ENCODE assay signal across 9 cellular contexts in genomic region chr3:181700168-181701087, GRCh38. TPM values are rescaled to one million over a fixed set of nuclear protein-coding genes. Genes with fewer than 3 reads are reported as not detected.
A peak's percentile ranks its signal among the peaks of the same experiment; 100 is the strongest.
DNase-seq lines count a peak whose midpoint lies in the region; ATAC-seq, FAIRE-seq and TF ChIP-seq lines count a peak whose summit lies in the region.
"Had no signal": no experiment of that assay in that cellular context is flagged by ENCODE, and none has a peak within 500 bp of the region (broad histone marks: within the 10 kb centered on the region; RNA-seq: fewer than 3 reads in every experiment).

No MANE protein-coding gene starts in this region.

- WGBS in H1 (ENCODE audit: extremely low coverage in 1 of 2, insufficient coverage in 1 of 2, insufficient read length in 1 of 2, insufficient replicate concordance in 2 of 2, low coverage in 1 of 2, low lambda C conversion rate in 2 of 2, missing lambda C conversion rate in 1 of 2), 2 experiments, result 20% methylated on average over 17 of the region's 17 CpGs; no CpG with 5 or more reads in 1 of the 2 experiments
- WGBS in mesenchymal stem cell, result 20% methylated on average over 10 of the region's 17 CpGs
- WGBS in suprapubic skin, result 13% methylated on average over 17 of the region's 17 CpGs

- H3K4me3 Mint-ChIP-seq in T-helper 2 cell treated with Interferon-gamma antibody and Interleukin-4, amounts not matched to agents 5 μg/mL and 100 μg/mL, for 36 hours, result peak overlapping the region; percentile 78

- H3K18ac ChIP-seq in H1 (ENCODE audit: extremely low read depth, low read length) (no peak overlapping the region), mesenchymal stem cell (ENCODE audit: low read depth in 1 of 2, low read length in 2 of 2) (no peak overlapping the region)

- H3K79me1 ChIP-seq in H1 (ENCODE audit: low read depth, low read length) (no peaks in the 10 kb centered on the region), mesenchymal stem cell (replicated peaks; ENCODE audit: low read length, poor library complexity, severe bottlenecking) (no peaks in the 10 kb centered on the region)

- H2AK5ac ChIP-seq in H1 (ENCODE audit: low read depth, low read length) (no peak overlapping the region), mesenchymal stem cell (ENCODE audit: low read length, severe bottlenecking) (no peak overlapping the region)

- H2BK5ac ChIP-seq in H1 (ENCODE audit: low read depth, low read length) (no peak overlapping the region), mesenchymal stem cell (ENCODE audit: low read depth, low read length, poor library complexity, severe bottlenecking) (no peak overlapping the region)

- H3K14ac ChIP-seq in H1 (ENCODE audit: insufficient read length) (no peak overlapping the region), mesenchymal stem cell (ENCODE audit: low read length in 2 of 2) (no peak overlapping the region)

- H3K23ac ChIP-seq in H1 (ENCODE audit: insufficient read length), result no peak overlapping the region
- H3K23ac ChIP-seq in mesenchymal stem cell (ENCODE audit: low read length in 2 of 2), result no peak overlapping the region

- H3K4ac ChIP-seq in H1 (replicated peaks; ENCODE audit: insufficient read length, low read depth, low read length) (no peak overlapping the region), mesenchymal stem cell (ENCODE audit: low read depth in 1 of 2, low read length in 2 of 2) (no peak overlapping the region)

- no peak overlapping the region for H3K9ac ChIP-seq in H1 (replicated peaks in 1 of 4; ENCODE audit: extremely low read depth in 1 of 4, low read depth in 3 of 4, low read length in 3 of 4)
- H3K9ac ChIP-seq in mesenchymal stem cell (ENCODE audit: low read length), result peak overlapping the region; percentile 37

- CTCF ChIA-PET in H1 (lab: Charles Lee; ENCODE audit: partially characterized antibody), result interaction anchor here (0.5 to 4.6 kb wide), 43 partner anchors 10 to 985 kb away, joined by 3 to 38 read pairs (median 4); no protein-coding TSS in a partner anchor

- H3K4me1 ChIP-seq in BE2C (no peaks in the 10 kb centered on the region), H1 (replicated peaks in 1 of 4; ENCODE audit: control insufficient read depth in 3 of 4, insufficient read depth in 4 of 4, low read length in 3 of 4) (peaks cover 21 to 40% (median 31%) of the 10 kb centered on the region in 4 experiments), mesenchymal stem cell (ENCODE audit: control insufficient read depth, insufficient read depth, low read depth, low read length) (peaks cover 14% of the 10 kb centered on the region), suprapubic skin (peaks cover 43% of the 10 kb centered on the region)

- H3K27me3 ChIP-seq in BE2C (no peaks in the 10 kb centered on the region), H1 (replicated peaks in 1 of 4; ENCODE audit: control insufficient read depth in 3 of 4, extremely low read depth in 1 of 4, insufficient read depth in 3 of 4, low read length in 3 of 4) (peaks cover 6 to 46% (median 34%) of the 10 kb centered on the region in 4 experiments), mesenchymal stem cell (ENCODE audit: control insufficient read depth in 1 of 2, insufficient read depth in 1 of 2, low read length in 2 of 2) (peaks cover 78 to 85% of the 10 kb centered on the region in 2 experiments), suprapubic skin (peaks cover 98% of the 10 kb centered on the region)

- H4K5ac ChIP-seq in H1 (ENCODE audit: insufficient read length, low read depth, low read length), result no peak overlapping the region

- H3K27ac ChIP-seq in H1 (ENCODE audit: low read depth, low read length) (no peak overlapping the region), mesenchymal stem cell (ENCODE audit: low read length, poor library complexity, severe bottlenecking) (no peak overlapping the region), suprapubic skin (no peak overlapping the region)

- H2AFZ ChIP-seq in H1 (ENCODE audit: low read length) (no peak overlapping the region), mesenchymal stem cell (ENCODE audit: low read depth, low read length) (no peak overlapping the region)

- no peak for TF ChIP-seq EP300 in H1 (IDR thresholded peaks at IDR 0.05; ENCODE audit: borderline replicate concordance in 1 of 2, low read depth in 2 of 2, low read length in 2 of 2)
- TF ChIP-seq EP300 in suprapubic skin (IDR thresholded peaks at IDR 0.05), result no peak

- H4K8ac ChIP-seq in H1 (ENCODE audit: extremely low read depth, insufficient read depth, low read length) (no peak overlapping the region), mesenchymal stem cell (ENCODE audit: low read length) (no peak overlapping the region)

- peaks cover 4% of the 10 kb centered on the region for H3K36me3 Mint-ChIP-seq in T-helper 2 cell treated with Interferon-gamma antibody and Interleukin-4, amounts not matched to agents 5 μg/mL and 100 μg/mL, for 36 hours (ENCODE audit: low read depth)

- H3K4me3 ChIP-seq in BE2C (ENCODE audit: low read depth, low read length) (peak overlapping the region; percentile 54), H1 (ENCODE audit: extremely low read depth in 1 of 4, insufficient read depth in 2 of 4, low read depth in 3 of 4, low read length in 4 of 4) (peak overlapping the region; percentile 15 to 51 (median 21); a peak in 5 of 8 replicates), mesenchymal stem cell (ENCODE audit: insufficient read depth in 1 of 2, low read depth in 1 of 2, low read length in 2 of 2) (peak overlapping the region in 1 of 2 experiments; percentile 71), suprapubic skin (peak overlapping the region; percentile 19)

- H3K36me3 ChIP-seq in BE2C (no peaks in the 10 kb centered on the region), H1 (ENCODE audit: control insufficient read depth in 2 of 4, insufficient read depth in 4 of 4, low read length in 3 of 4) (no peaks in the 10 kb centered on the region), mesenchymal stem cell (ENCODE audit: control insufficient read depth in 1 of 2, insufficient read depth in 2 of 2, low read depth in 1 of 2, low read length in 2 of 2) (no peaks in the 10 kb centered on the region), suprapubic skin (no peaks in the 10 kb centered on the region)

- ATAC-seq in GM18858 (IDR thresholded peaks at IDR 0.05; ENCODE audit: unreplicated experiment), result peak; percentile 55
- peak; percentile 48 for ATAC-seq in HG03060 (IDR thresholded peaks at IDR 0.05; ENCODE audit: low read depth, unreplicated experiment)

- H3K9me3 ChIP-seq in BE2C (no peaks in the 10 kb centered on the region), H1 (ENCODE audit: insufficient read depth in 2 of 2, low read depth in 1 of 2, low read length in 1 of 2) (no peaks in the 10 kb centered on the region), mesenchymal stem cell (ENCODE audit: control insufficient read depth, low read length) (no peaks in the 10 kb centered on the region), suprapubic skin (no peaks in the 10 kb centered on the region)

- POLR2A ChIA-PET in H1 (lab: Charles Lee; ENCODE audit: partially characterized antibody), result interaction anchor here (0.6 to 2.4 kb wide), 4 partner anchors 11 to 81 kb away, joined by 3 to 11 read pairs (median 4); no protein-coding TSS in a partner anchor

- no peak overlapping the region for H2BK20ac ChIP-seq in H1 (ENCODE audit: low read length)

- H2BK120ac ChIP-seq in H1 (replicated peaks; ENCODE audit: low read depth, low read length) (no peak overlapping the region), mesenchymal stem cell (ENCODE audit: low read depth, low read length) (no peak overlapping the region)

- FAIRE-seq in H1 (lab: Jason Lieb, UNC), result peak; percentile 94

- H3K79me2 ChIP-seq in H1 (ENCODE audit: control insufficient read depth in 1 of 2, insufficient read depth in 2 of 2, low read length in 2 of 2), result no peaks in the 10 kb centered on the region

- H3K27ac Mint-ChIP-seq in T-helper 2 cell treated with Interferon-gamma antibody and Interleukin-4, amounts not matched to agents 5 μg/mL and 100 μg/mL, for 36 hours, result peak overlapping the region; percentile 44

- H3K4me1 Mint-ChIP-seq in T-helper 2 cell treated with Interferon-gamma antibody and Interleukin-4, amounts not matched to agents 5 μg/mL and 100 μg/mL, for 36 hours (ENCODE audit: low read depth), result peaks cover 21% of the 10 kb centered on the region

- H4K91ac ChIP-seq in H1 (replicated peaks; ENCODE audit: insufficient read length, low read length), result no peak overlapping the region
- H4K91ac ChIP-seq in mesenchymal stem cell (ENCODE audit: low read length), result no peak overlapping the region

- H3K9me3 Mint-ChIP-seq in T-helper 2 cell treated with Interferon-gamma antibody and Interleukin-4, amounts not matched to agents 5 μg/mL and 100 μg/mL, for 36 hours, result no peaks in the 10 kb centered on the region

- peaks cover 94% of the 10 kb centered on the region for H3K27me3 Mint-ChIP-seq in T-helper 2 cell treated with Interferon-gamma antibody and Interleukin-4, amounts not matched to agents 5 μg/mL and 100 μg/mL, for 36 hours (ENCODE audit: low read depth)

- no peak overlapping the region for H2BK12ac ChIP-seq in H1 (ENCODE audit: low read depth, low read length)
- no peak overlapping the region for H2BK12ac ChIP-seq in mesenchymal stem cell (ENCODE audit: low read length in 2 of 2)

- H2BK15ac ChIP-seq in H1 (ENCODE audit: low read length) (no peak overlapping the region), mesenchymal stem cell (ENCODE audit: low read depth, poor library complexity, severe bottlenecking) (no peak overlapping the region)

- DNase-seq in BE2C, result peak; percentile 78
- peak; percentile 76 for DNase-seq in NCI-H1694 (lab: John Stamatoyannopoulos, UW)
- DNase-seq in T-helper 2 cell treated with Interferon-gamma antibody and Interleukin-4, amounts not matched to agents 5 μg/mL and 100 μg/mL, for 36 hours (ENCODE audit: low spot score), result peak; percentile 46
- DNase-seq in H1 (ENCODE audit: low read depth in 1 of 2, low spot score in 2 of 2), result peak in 1 of 2 experiments; percentile 83
- peak; percentile 63 for DNase-seq in mesenchymal stem cell
- DNase-seq in suprapubic skin (ENCODE audit: low spot score in 2 of 2), result no peak

- TF ChIP-seq CTCF in BE2C (IDR thresholded peaks at IDR 0.05; ENCODE audit: low read depth, low read length) (peak; percentile 91), H1 (IDR thresholded peaks at IDR 0.05; ENCODE audit: control extremely low read depth in 1 of 3, insufficient read depth in 1 of 3, low read depth in 1 of 3, low read length in 3 of 3) (peak; percentile 70 to 91 (median 87)), suprapubic skin (IDR thresholded peaks at IDR 0.05) (peak; percentile 46 to 87)

- no peaks in the 10 kb centered on the region for H4K20me1 ChIP-seq in H1 (replicated peaks in 1 of 2; ENCODE audit: control insufficient read depth in 1 of 2, insufficient read depth in 2 of 2, low read length in 2 of 2)

- no peak overlapping the region for H3K56ac ChIP-seq in H1 (replicated peaks; ENCODE audit: insufficient read length, low read depth, low read length)

- peak; percentile 69 to 77 for TF ChIP-seq RAD21 in H1 (IDR thresholded peaks at IDR 0.05 in 1 of 2, conservative IDR thresholded peaks at IDR 0.05 in 1 of 2; ENCODE audit: low read depth in 2 of 2, low read length in 2 of 2)

- H3K4me2 ChIP-seq in H1 (ENCODE audit: insufficient read depth in 1 of 2, low read depth in 2 of 2, low read length in 2 of 2) (peak overlapping the region; percentile 66 to 86), mesenchymal stem cell (ENCODE audit: low read length, poor library complexity, severe bottlenecking) (peak overlapping the region; percentile 13)

- TF ChIP-seq POLR2A in H1 (IDR thresholded peaks at IDR 0.05; ENCODE audit: control extremely low read depth in 1 of 2, low read depth in 2 of 2, low read length in 2 of 2), result no peak
- no peak for TF ChIP-seq POLR2A in suprapubic skin (IDR thresholded peaks at IDR 0.05)

- peaks cover 26% of the 10 kb centered on the region for H3K23me2 ChIP-seq in H1 (ENCODE audit: low read depth, low read length)

RNA-seq across cellular contexts. Expression of gene SOX2, which starts 11.3 kb away (rescaled TPM):
- polyA plus RNA-seq in BE2C (2012; ENCODE audit: insufficient read depth, insufficient read length, low read depth), result 0.34 TPM
- 247 and 260 TPM in 2 replicates for total RNA-seq in H1 (2021; fragmentation: NEBNext Ultra II Directional; extraction: Animal tissue kit (Norgen Biotek cat#: 25700))
- polyA plus RNA-seq in H1 (2011; rRNA removed), result 149 and 170 TPM in 2 replicates
- polyA plus RNA-seq in H1 (2011; cell fraction: cytosol; rRNA removed), result 181 TPM
- 120 TPM for polyA plus RNA-seq in H1 (2011; cell fraction: nucleus; rRNA removed)
- 130 to 186 TPM (median 157 TPM) in 4 replicates for polyA plus RNA-seq in H1 (2012, experiment 1 of 2)
- 64.0 TPM for polyA plus RNA-seq in H1 (2012, experiment 2 of 2)
- 171 TPM for polyA plus RNA-seq in H1 (2013, experiment 1 of 2)
- polyA plus RNA-seq in H1 (2013, experiment 2 of 2), result 169 TPM
- polyA minus RNA-seq in H1 (2011; rRNA and poly(A)+ RNA removed), result 34.6 and 35.5 TPM in 2 replicates
- 101 TPM for polyA minus RNA-seq in H1 (2011; cell fraction: cytosol; rRNA and poly(A)+ RNA removed)
- polyA minus RNA-seq in H1 (2011; cell fraction: nucleus; rRNA and poly(A)+ RNA removed), result 83.5 TPM
- polyA plus RNA-seq in mesenchymal stem cell (2013, experiment 1 of 2), result not detected
- not detected for polyA plus RNA-seq in mesenchymal stem cell (2013, experiment 2 of 2)
- 1 to 10 TPM in 1 of 4 donors, under 1 TPM in 3; 0.21 to 1.5 (median 0.63) TPM for total RNA-seq in suprapubic skin
- total RNA-seq: T-helper 2 cell treated with Interferon-gamma antibody and Interleukin-4, amounts not matched to agents 100 ng/mL and 5 ng/mL, for 36 hours had no signal

Comparison
In these comparisons a context has a peak if more than half of its experiments do, and no peak if none do; other contexts are left out.
1. DNase-seq: peak in BE2C (single experiment), NCI-H1694 (single experiment), T-helper 2 cell treated with Interferon-gamma antibody and Interleukin-4, amounts not matched to agents 5 μg/mL and 100 μg/mL, for 36 hours (single experiment) and mesenchymal stem cell (single experiment); none in suprapubic skin (0 of 2).
2. RNA of gene SOX2, which starts 11.3 kb away (total RNA-seq): 247 to 260 TPM in H1; 0.21 to 1.5 TPM in suprapubic skin; every median in the first group is over 100 times any median in the second.
3. Peak in every context shown above with its lines, with median percentiles within 50 percentile points of each other: CTCF ChIP-seq.